2 cellular contexts compared by ENCODE assay signal in the genomic region with DNA sequence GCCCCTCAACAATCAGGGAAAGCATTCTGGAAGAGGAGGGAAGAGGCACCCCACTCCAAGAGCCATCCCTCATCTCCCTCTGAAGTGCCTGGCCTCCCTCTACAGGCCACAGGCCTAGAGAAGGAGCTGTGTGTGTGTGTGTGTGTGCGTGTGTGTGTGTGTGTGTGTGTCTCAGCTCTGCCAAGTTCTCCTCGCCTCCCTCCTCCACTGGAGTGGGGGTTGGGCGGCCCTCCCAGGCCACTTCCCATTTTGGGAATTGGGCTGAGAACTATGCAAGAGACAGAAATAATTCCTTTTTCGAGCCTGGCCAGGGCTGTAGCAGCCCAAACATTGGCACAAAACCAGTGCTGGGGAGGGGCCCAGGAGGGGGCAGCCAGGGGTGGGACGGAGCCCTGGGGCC.
TF ChIP-seq lines count a peak whose summit lies in the region.

No MANE protein-coding gene starts in this region.

TF ChIP-seq in liver, 16 proteins besides CTCF, POLR2A, EP300 and RAD21:
- TF ChIP-seq, protein P1, sequence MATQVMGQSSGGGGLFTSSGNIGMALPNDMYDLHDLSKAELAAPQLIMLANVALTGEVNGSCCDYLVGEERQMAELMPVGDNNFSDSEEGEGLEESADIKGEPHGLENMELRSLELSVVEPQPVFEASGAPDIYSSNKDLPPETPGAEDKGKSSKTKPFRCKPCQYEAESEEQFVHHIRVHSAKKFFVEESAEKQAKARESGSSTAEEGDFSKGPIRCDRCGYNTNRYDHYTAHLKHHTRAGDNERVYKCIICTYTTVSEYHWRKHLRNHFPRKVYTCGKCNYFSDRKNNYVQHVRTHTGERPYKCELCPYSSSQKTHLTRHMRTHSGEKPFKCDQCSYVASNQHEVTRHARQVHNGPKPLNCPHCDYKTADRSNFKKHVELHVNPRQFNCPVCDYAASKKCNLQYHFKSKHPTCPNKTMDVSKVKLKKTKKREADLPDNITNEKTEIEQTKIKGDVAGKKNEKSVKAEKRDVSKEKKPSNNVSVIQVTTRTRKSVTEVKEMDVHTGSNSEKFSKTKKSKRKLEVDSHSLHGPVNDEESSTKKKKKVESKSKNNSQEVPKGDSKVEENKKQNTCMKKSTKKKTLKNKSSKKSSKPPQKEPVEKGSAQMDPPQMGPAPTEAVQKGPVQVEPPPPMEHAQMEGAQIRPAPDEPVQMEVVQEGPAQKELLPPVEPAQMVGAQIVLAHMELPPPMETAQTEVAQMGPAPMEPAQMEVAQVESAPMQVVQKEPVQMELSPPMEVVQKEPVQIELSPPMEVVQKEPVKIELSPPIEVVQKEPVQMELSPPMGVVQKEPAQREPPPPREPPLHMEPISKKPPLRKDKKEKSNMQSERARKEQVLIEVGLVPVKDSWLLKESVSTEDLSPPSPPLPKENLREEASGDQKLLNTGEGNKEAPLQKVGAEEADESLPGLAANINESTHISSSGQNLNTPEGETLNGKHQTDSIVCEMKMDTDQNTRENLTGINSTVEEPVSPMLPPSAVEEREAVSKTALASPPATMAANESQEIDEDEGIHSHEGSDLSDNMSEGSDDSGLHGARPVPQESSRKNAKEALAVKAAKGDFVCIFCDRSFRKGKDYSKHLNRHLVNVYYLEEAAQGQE (IDR thresholded peaks at IDR 0.05): peak; percentile 19
- no peak for TF ChIP-seq RXRA (IDR thresholded peaks at IDR 0.05)
TF ChIP-seq in liver: peak in this region for 1.

TF ChIP-seq in HepG2, 621 proteins besides CTCF, POLR2A, EP300 and RAD21:
- TF ChIP-seq KLF9 (CRISPR knock-in tag; IDR thresholded peaks at IDR 0.05; ENCODE audit: low read depth) (no peak), ZMYM2 (CRISPR knock-in tag; IDR thresholded peaks at IDR 0.05) (no peak), ZNF12 (CRISPR knock-in tag; IDR thresholded peaks at IDR 0.05) (no peak), REPIN1 (CRISPR knock-in tag; IDR thresholded peaks at IDR 0.05; ENCODE audit: borderline replicate concordance, low read depth) (no peak), HIVEP1 (CRISPR knock-in tag; IDR thresholded peaks at IDR 0.05) (no peak), SNRNP70 (IDR thresholded peaks at IDR 0.05; ENCODE audit: low read depth, low read length) (no peak), MYC (CRISPR knock-in tag; IDR thresholded peaks at IDR 0.05; ENCODE audit: borderline replicate concordance) (no peak), HDAC1 (CRISPR knock-in tag; IDR thresholded peaks at IDR 0.05) (no peak), NAIF1 (CRISPR knock-in tag; IDR thresholded peaks at IDR 0.05; ENCODE audit: borderline replicate concordance) (no peak), SSRP1 (CRISPR knock-in tag; IDR thresholded peaks at IDR 0.05) (no peak), ZNF460 (CRISPR knock-in tag; IDR thresholded peaks at IDR 0.05; ENCODE audit: borderline replicate concordance) (no peak), MEIS1 (CRISPR knock-in tag; IDR thresholded peaks at IDR 0.05; ENCODE audit: borderline replicate concordance) (no peak), DNMT1 (CRISPR knock-in tag; IDR thresholded peaks at IDR 0.05) (no peak), MLLT10 (CRISPR knock-in tag; IDR thresholded peaks at IDR 0.05) (no peak), ZNF878 (CRISPR knock-in tag; IDR thresholded peaks at IDR 0.05) (no peak), MTA3 (CRISPR knock-in tag; IDR thresholded peaks at IDR 0.05) (no peak)
- TF ChIP-seq, protein P2, sequence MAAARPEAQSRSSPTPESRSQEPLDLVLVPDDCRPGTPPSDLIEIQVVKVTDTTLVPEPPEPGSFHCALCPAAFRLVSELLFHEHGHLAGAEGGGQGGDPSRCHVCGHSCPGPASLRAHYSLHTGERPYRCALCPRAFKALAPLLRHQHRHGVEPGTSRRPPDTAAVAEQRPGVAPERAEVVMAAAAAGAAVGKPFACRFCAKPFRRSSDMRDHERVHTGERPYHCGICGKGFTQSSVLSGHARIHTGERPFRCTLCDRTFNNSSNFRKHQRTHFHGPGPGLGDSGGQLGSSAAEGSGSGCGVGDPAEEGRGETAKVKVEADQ (CRISPR knock-in tag; IDR thresholded peaks at IDR 0.05; ENCODE audit: borderline replicate concordance): no peak
- TF ChIP-seq, protein P3, sequence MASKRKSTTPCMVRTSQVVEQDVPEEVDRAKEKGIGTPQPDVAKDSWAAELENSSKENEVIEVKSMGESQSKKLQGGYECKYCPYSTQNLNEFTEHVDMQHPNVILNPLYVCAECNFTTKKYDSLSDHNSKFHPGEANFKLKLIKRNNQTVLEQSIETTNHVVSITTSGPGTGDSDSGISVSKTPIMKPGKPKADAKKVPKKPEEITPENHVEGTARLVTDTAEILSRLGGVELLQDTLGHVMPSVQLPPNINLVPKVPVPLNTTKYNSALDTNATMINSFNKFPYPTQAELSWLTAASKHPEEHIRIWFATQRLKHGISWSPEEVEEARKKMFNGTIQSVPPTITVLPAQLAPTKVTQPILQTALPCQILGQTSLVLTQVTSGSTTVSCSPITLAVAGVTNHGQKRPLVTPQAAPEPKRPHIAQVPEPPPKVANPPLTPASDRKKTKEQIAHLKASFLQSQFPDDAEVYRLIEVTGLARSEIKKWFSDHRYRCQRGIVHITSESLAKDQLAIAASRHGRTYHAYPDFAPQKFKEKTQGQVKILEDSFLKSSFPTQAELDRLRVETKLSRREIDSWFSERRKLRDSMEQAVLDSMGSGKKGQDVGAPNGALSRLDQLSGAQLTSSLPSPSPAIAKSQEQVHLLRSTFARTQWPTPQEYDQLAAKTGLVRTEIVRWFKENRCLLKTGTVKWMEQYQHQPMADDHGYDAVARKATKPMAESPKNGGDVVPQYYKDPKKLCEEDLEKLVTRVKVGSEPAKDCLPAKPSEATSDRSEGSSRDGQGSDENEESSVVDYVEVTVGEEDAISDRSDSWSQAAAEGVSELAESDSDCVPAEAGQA (IDR thresholded peaks at IDR 0.05; ENCODE audit: low read depth): no peak
- TF ChIP-seq, protein P3 (CRISPR knock-in tag; IDR thresholded peaks at IDR 0.05; ENCODE audit: borderline replicate concordance): no peak
- TF ChIP-seq, protein P4, sequence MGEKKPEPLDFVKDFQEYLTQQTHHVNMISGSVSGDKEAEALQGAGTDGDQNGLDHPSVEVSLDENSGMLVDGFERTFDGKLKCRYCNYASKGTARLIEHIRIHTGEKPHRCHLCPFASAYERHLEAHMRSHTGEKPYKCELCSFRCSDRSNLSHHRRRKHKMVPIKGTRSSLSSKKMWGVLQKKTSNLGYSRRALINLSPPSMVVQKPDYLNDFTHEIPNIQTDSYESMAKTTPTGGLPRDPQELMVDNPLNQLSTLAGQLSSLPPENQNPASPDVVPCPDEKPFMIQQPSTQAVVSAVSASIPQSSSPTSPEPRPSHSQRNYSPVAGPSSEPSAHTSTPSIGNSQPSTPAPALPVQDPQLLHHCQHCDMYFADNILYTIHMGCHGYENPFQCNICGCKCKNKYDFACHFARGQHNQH (CRISPR knock-in tag; IDR thresholded peaks at IDR 0.05): no peak
TF ChIP-seq in HepG2: peak in this region for 0.
